In genomic region chrX:75131973-75132627, GRCh38 we compare ENCODE assay signal across 16 cellular contexts. TPM values are rescaled to one million over a fixed set of nuclear protein-coding genes. Genes with fewer than 3 reads are reported as not detected.
DNase-seq lines count a peak whose midpoint lies in the region; ATAC-seq and TF ChIP-seq lines count a peak whose summit lies in the region.
"Had no signal": no experiment of that assay in that cellular context is flagged by ENCODE, and none has a peak within 500 bp of the region (broad histone marks: within the 10 kb centered on the region; RNA-seq: fewer than 3 reads in every experiment).

No MANE protein-coding gene starts in this region.

- intact Hi-C loops in heart right ventricle (cut with DNase I) = no loop called here
- intact Hi-C loops in MCF 10A (cut with micrococcal nuclease) = no loop called here

- H3K4me1 ChIP-seq in heart right ventricle = peaks cover 0 to 12% (median 0%) of the 10 kb centered on the region in 9 donors

- H3K4me3 Mint-ChIP-seq in MCF 10A (ENCODE audit: unreplicated experiment) = no peak overlapping the region
- H3K4me3 Mint-ChIP-seq in endothelial cell (ENCODE audit: unreplicated experiment) = no peak overlapping the region
- H3K4me3 Mint-ChIP-seq: CD4-positive, CD25-positive, alpha-beta regulatory T cell had no signal

- peaks cover 0 to 3% (median 0%) of the 10 kb centered on the region in 7 donors for H3K27me3 ChIP-seq in heart right ventricle

- no peaks in the 10 kb centered on the region for H3K36me3 ChIP-seq in heart right ventricle

- BruUV-seq in MCF 10A (replicated peaks; lab: Mats Ljungman, UMichigan) = no TSS peak

- H3K27ac ChIP-seq in heart right ventricle (peak overlapping the region in 2 of 10 donors; percentile 13 to 34), substantia nigra (ENCODE audit: low read depth, low read length, poor library complexity, severe bottlenecking) (peak overlapping the region; percentile 45)
- H3K27ac ChIP-seq: GM23248 had no signal

- H3K4me3 ChIP-seq in heart right ventricle = no peak overlapping the region
- H3K4me3 ChIP-seq: GM23248 had no signal

- H3K4me1 Mint-ChIP-seq in MCF 10A (ENCODE audit: insufficient read depth, unreplicated experiment) (peaks cover 7% of the 10 kb centered on the region), endothelial cell (ENCODE audit: unreplicated experiment) (no peaks in the 10 kb centered on the region)

- H3K27ac Mint-ChIP-seq in MCF 10A (ENCODE audit: low read depth, unreplicated experiment) (no peak overlapping the region), endothelial cell (ENCODE audit: unreplicated experiment) (no peak overlapping the region)
- H3K27ac Mint-ChIP-seq: CD4-positive, CD25-positive, alpha-beta regulatory T cell had no signal

- CTCF ChIA-PET in MCF 10A (lab: Yijun Ruan, JAX) = no interaction called here

- peak in 38 of 56 donors; percentile 0 to 43 (median 4) for DNase-seq in amygdala (lab: John Stamatoyannopoulos, UW)
- DNase-seq in heart right ventricle = peak in 1 of 2 donors; percentile 14
- DNase-seq in midbrain (lab: John Stamatoyannopoulos, UW) = peak; percentile 47
- DNase-seq in substantia nigra (lab: John Stamatoyannopoulos, UW) = peak in 36 of 49 donors; percentile 0 to 38 (median 6)
- no peak for DNase-seq in NAMALWA (ENCODE audit: low spot score)
- no peak for DNase-seq in MCF 10A (ENCODE audit: unreplicated experiment)
- DNase-seq in endothelial cell (ENCODE audit: low spot score) = no peak
- DNase-seq: CD4-positive, CD25-positive, alpha-beta regulatory T cell; EL; HCEC 1CT; MV-4-11; NCI-H1417 treated with DMSO at 0.1 percent for 48 hours; NCI-H1930; PC-3 had no signal

- 55 to 71% methylated on average over 9 of the region's 9 CpGs for WGBS in heart right ventricle, 2 donors

- H3K36me3 Mint-ChIP-seq in MCF 10A (ENCODE audit: insufficient read depth, unreplicated experiment) (no peaks in the 10 kb centered on the region), endothelial cell (ENCODE audit: low read depth, unreplicated experiment) (peaks cover 3% of the 10 kb centered on the region)
- H3K36me3 Mint-ChIP-seq: CD4-positive, CD25-positive, alpha-beta regulatory T cell had no signal

- no peaks in the 10 kb centered on the region for H3K9me3 Mint-ChIP-seq in MCF 10A (ENCODE audit: unreplicated experiment)
- H3K9me3 Mint-ChIP-seq in endothelial cell (ENCODE audit: unreplicated experiment) = no peaks in the 10 kb centered on the region

- peak in 6 of 8 donors; percentile 31 to 79 (median 64) for ATAC-seq in heart right ventricle
- ATAC-seq in GM18909 (IDR thresholded peaks at IDR 0.05; ENCODE audit: poor library complexity, unreplicated experiment) = no peak
- ATAC-seq: PC-3 had no signal

- TF ChIP-seq CTCF in heart right ventricle (IDR thresholded peaks at IDR 0.05) (no peak), MCF 10A (IDR thresholded peaks at IDR 0.05; ENCODE audit: unreplicated experiment) (no peak), endothelial cell (IDR thresholded peaks at IDR 0.05; ENCODE audit: unreplicated experiment) (no peak)

- no peaks in the 10 kb centered on the region for H3K27me3 Mint-ChIP-seq in MCF 10A (ENCODE audit: insufficient read depth, unreplicated experiment)
- no peaks in the 10 kb centered on the region for H3K27me3 Mint-ChIP-seq in endothelial cell (ENCODE audit: unreplicated experiment)
- H3K27me3 Mint-ChIP-seq: CD4-positive, CD25-positive, alpha-beta regulatory T cell had no signal

- H3K9me3 ChIP-seq in heart right ventricle = peaks cover 0 to 11% (median 0%) of the 10 kb centered on the region in 11 donors

- POLR2A ChIA-PET in MCF 10A (lab: Yijun Ruan, JAX) = no interaction called here

RNA-seq across cellular contexts. Expression of gene ABCB7, which starts 24.0 kb away (rescaled TPM):
- total RNA-seq in heart right ventricle (10 to 100 TPM; 31.0 to 49.2 (median 39.8) TPM), MCF 10A (2022) (21.2 and 24.7 TPM in 2 replicates), endothelial cell (ENCODE audit: unreplicated experiment) (59.0 TPM)
- polyA plus RNA-seq in heart right ventricle = 10 to 100 TPM; 14.9 to 16.2 TPM

Comparison
In these comparisons a context has a peak if more than half of its experiments do, and no peak if none do; other contexts are left out.
1. DNase-seq: peak in amygdala (38 of 56), midbrain (single experiment) and substantia nigra (36 of 49); none in NAMALWA (single experiment), MCF 10A (single experiment) and endothelial cell (single experiment).